Comparison of ENCODE assay signal across 2 cellular contexts in the genomic region with DNA sequence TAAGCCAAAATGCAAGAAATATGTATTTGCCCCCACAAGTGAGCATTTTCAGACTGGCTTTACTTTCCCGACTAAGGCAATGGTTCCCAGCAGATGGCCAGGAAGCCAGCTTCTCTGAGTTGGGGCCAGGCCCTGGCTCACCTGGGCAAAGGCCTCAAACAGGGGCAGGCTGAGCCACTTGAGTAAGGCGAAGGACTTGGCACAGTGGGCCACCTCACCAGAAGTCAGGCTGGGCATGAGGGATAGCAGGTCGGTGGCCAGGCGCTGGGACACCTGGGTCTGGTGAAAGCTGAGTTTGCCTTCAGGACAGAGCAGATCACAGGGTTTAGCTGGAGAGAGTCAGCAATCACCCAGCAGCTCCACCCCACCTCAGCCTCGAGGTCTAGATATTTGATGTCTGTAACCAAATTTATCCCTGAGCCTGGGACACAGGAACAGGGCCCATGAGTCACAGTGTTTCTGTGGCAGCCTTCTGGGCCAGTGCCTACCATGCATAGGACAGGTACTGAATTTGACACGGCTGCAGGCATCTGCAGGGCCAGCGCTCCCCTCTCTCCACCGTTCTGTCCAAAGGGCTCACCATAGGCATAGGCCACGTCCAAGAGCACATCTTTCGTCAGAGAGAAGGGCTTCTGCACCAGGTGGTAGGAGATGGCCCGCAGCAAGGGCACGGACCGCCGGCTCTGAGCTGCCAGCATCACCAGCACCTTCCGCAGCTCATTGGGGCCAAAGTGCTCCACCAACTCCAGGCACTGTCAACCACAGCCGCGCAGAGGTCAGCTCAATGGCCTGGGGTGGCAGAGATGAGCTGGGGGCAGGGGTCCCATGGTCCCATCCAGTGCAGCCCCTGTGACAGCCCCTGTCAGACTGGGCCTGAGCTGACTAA.
TF ChIP-seq lines count a peak whose summit lies in the region.

No MANE protein-coding gene starts in this region.

TF ChIP-seq in K562, 482 proteins besides CTCF, POLR2A, EP300 and RAD21:
- TF ChIP-seq ZNF184 (CRISPR knock-in tag; IDR thresholded peaks at IDR 0.05): no peak
- no peak for TF ChIP-seq GABPB1 (CRISPR knock-in tag; IDR thresholded peaks at IDR 0.05)
- no peak for TF ChIP-seq ZNF445 (CRISPR knock-in tag; IDR thresholded peaks at IDR 0.05; ENCODE audit: low read depth)
- TF ChIP-seq RBFOX2 (IDR thresholded peaks at IDR 0.05; ENCODE audit: low read depth, low read length): peak; percentile 79
- TF ChIP-seq SMARCA4 (IDR thresholded peaks at IDR 0.05): no peak
- TF ChIP-seq BDP1 (IDR thresholded peaks at IDR 0.05; ENCODE audit: insufficient read depth, insufficient read length): no peak
- TF ChIP-seq POLR2G (IDR thresholded peaks at IDR 0.05; ENCODE audit: low read depth, low read length): peak; percentile 68
- no peak for TF ChIP-seq ZNF224 (CRISPR knock-in tag; IDR thresholded peaks at IDR 0.05)
- TF ChIP-seq MEF2D (tag; conservative IDR thresholded peaks at IDR 0.05; ENCODE audit: low read depth): no peak
- TF ChIP-seq, protein P1, sequence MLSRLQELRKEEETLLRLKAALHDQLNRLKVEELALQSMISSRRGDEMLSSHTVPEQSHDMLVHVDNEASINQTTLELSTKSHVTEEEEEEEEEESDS (CRISPR knock-in tag; IDR thresholded peaks at IDR 0.05): no peak
- TF ChIP-seq NFE2 (IDR thresholded peaks at IDR 0.05; ENCODE audit: low read depth): no peak
- TF ChIP-seq, protein P2, sequence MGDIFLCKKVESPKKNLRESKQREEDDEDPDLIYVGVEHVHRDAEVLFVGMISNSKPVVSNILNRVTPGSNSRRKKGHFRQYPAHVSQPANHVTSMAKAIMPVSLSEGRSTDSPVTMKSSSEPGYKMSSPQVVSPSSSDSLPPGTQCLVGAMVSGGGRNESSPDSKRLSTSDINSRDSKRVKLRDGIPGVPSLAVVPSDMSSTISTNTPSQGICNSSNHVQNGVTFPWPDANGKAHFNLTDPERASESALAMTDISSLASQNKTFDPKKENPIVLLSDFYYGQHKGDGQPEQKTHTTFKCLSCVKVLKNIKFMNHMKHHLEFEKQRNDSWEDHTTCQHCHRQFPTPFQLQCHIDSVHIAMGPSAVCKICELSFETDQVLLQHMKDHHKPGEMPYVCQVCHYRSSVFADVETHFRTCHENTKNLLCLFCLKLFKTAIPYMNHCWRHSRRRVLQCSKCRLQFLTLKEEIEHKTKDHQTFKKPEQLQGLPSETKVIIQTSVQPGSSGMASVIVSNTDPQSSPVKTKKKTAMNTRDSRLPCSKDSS (IDR thresholded peaks at IDR 0.05; ENCODE audit: low read depth, partially characterized antibody): no peak
- TF ChIP-seq, protein P3, sequence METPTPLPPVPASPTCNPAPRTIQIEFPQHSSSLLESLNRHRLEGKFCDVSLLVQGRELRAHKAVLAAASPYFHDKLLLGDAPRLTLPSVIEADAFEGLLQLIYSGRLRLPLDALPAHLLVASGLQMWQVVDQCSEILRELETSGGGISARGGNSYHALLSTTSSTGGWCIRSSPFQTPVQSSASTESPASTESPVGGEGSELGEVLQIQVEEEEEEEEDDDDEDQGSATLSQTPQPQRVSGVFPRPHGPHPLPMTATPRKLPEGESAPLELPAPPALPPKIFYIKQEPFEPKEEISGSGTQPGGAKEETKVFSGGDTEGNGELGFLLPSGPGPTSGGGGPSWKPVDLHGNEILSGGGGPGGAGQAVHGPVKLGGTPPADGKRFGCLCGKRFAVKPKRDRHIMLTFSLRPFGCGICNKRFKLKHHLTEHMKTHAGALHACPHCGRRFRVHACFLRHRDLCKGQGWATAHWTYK (CRISPR knock-in tag; IDR thresholded peaks at IDR 0.05): no peak
- no peak for TF ChIP-seq RFX7 (CRISPR knock-in tag; IDR thresholded peaks at IDR 0.05)
- TF ChIP-seq ZC3H4 (CRISPR knock-in tag; IDR thresholded peaks at IDR 0.05; ENCODE audit: borderline replicate concordance): 0 out of 2 replicates have a peak, but pooled peaks have one; percentile 44
- TF ChIP-seq TRIM28 (IDR thresholded peaks at IDR 0.05): no peak
- no peak for TF ChIP-seq RBM39 (optimal IDR thresholded peaks at IDR 0.05; ENCODE audit: low read depth, low read length)
- no peak for TF ChIP-seq MEF2A (IDR thresholded peaks at IDR 0.05; ENCODE audit: control insufficient read depth, low read depth, low read length)
- TF ChIP-seq SRSF9 (IDR thresholded peaks at IDR 0.05; ENCODE audit: borderline replicate concordance, low read depth, low read length): no peak
- TF ChIP-seq SMARCA5 (IDR thresholded peaks at IDR 0.05): no peak
- TF ChIP-seq, protein P4, sequence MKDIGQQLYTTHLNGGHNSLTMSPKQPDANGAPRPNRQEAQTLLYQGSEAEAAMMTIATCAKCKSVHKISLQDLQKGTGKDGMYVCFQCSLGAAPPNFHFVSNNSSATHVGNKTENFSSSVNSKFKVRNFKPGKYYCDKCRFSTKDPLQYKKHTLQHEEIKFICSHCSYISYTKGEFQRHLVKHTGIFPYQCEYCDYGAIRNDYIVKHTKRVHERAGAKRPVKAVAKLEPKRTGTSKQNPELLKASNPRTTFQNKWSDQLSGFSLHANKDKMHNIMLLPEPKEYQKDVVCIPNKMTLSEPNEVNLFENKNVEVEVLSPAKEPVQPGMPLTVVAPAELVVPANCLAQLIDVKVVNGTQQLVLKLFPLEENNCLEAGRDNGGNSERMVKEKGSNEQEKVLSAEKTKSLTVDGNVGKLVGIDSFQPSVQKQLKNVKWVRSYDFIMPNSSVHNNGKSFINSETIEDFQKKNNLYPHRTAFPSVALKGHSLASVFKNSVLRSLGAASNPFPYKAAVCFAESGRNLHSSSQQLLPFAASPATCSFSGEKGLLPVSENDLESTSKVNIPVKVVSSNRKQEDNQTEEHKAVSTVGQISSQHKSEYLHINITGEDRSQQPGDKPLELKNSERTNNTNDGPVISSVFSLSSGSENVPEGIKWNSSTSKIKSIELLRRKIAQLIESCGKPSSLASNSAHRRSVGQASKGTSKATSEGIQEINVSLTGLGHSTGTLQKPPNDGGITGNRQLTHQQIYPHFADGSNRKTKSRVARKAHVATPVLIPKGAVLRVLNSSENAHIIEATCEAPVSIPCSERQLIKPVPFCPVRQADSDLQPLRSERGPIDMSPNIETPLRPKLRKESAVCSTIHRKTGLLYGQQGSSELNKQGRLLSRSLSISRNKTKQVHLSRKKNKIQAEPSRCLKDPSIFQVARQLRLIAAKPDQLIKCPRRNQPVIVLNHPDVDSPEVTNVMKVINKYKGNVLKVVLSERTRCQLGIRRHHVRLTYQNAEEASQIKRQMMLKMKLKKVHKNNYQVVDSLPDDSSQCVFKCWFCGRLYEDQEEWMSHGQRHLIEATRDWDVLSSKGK (CRISPR knock-in tag; IDR thresholded peaks at IDR 0.05): no peak
- no peak for TF ChIP-seq ZNF232 (CRISPR knock-in tag; IDR thresholded peaks at IDR 0.05)
- TF ChIP-seq, protein P5, sequence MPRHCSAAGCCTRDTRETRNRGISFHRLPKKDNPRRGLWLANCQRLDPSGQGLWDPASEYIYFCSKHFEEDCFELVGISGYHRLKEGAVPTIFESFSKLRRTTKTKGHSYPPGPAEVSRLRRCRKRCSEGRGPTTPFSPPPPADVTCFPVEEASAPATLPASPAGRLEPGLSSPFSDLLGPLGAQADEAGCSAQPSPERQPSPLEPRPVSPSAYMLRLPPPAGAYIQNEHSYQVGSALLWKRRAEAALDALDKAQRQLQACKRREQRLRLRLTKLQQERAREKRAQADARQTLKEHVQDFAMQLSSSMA (CRISPR knock-in tag; IDR thresholded peaks at IDR 0.05): no peak

TF ChIP-seq in HEK293T, 16 proteins besides CTCF, POLR2A, EP300 and RAD21:
- TF ChIP-seq SP1 (IDR thresholded peaks at IDR 0.05): no peak
- no peak for TF ChIP-seq BHLHE40 (IDR thresholded peaks at IDR 0.05; ENCODE audit: borderline replicate concordance)
- TF ChIP-seq LEF1 (IDR thresholded peaks at IDR 0.05; ENCODE audit: borderline replicate concordance): no peak
- TF ChIP-seq FOXK2 (IDR thresholded peaks at IDR 0.05): no peak
- no peak for TF ChIP-seq L3MBTL2 (conservative IDR thresholded peaks at IDR 0.05)
- TF ChIP-seq TARDBP (IDR thresholded peaks at IDR 0.05): no peak
- TF ChIP-seq ELF4 (IDR thresholded peaks at IDR 0.05): no peak
- no peak for TF ChIP-seq SUZ12 (IDR thresholded peaks at IDR 0.05)
- no peak for TF ChIP-seq HDGF (IDR thresholded peaks at IDR 0.05; ENCODE audit: borderline replicate concordance)
- TF ChIP-seq, protein P6, sequence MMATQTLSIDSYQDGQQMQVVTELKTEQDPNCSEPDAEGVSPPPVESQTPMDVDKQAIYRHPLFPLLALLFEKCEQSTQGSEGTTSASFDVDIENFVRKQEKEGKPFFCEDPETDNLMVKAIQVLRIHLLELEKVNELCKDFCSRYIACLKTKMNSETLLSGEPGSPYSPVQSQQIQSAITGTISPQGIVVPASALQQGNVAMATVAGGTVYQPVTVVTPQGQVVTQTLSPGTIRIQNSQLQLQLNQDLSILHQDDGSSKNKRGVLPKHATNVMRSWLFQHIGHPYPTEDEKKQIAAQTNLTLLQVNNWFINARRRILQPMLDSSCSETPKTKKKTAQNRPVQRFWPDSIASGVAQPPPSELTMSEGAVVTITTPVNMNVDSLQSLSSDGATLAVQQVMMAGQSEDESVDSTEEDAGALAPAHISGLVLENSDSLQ (IDR thresholded peaks at IDR 0.05): no peak
- TF ChIP-seq FOXA1 (IDR thresholded peaks at IDR 0.05): no peak
- no peak for TF ChIP-seq CTBP1 (IDR thresholded peaks at IDR 0.05; ENCODE audit: borderline replicate concordance)
- no peak for TF ChIP-seq ZNF384 (IDR thresholded peaks at IDR 0.05)
- no peak for TF ChIP-seq NFRKB (IDR thresholded peaks at IDR 0.05)
- TF ChIP-seq ARNT (IDR thresholded peaks at IDR 0.05): no peak
- no peak for TF ChIP-seq FOXM1 (IDR thresholded peaks at IDR 0.05; ENCODE audit: borderline replicate concordance)
